ENCODE assay signal across 8 cellular contexts in the genomic region with DNA sequence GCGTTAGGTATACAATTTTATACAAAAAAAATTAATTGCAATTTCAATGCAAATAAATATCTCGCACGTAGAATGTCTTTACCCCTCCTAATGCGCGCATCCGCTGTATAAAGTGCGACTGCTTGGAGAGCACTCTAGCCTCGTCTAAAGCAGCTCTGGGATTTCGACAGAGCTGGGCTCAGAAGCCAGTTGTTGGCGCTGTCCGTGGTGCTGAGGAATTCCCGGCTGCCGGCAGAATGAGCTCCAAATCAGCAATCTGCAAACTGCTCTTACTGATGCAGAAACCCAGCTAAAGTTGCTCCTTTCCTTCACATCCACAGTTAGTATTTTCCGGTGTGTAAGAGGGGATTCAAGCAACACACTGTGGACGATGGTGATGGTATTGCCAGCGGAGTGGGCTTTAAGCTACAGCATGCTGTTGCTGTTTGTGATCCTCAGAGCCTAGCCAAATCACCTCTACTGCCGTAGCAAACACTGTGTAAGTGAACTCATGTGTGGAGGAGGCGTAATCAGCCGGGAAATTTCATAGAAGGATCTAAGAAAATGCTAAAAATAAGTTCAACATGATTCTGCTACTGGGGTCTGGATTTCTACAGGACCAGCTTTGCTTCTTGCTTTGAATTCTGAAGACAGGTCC. TPM values are rescaled to one million over a fixed set of nuclear protein-coding genes. Genes with fewer than 3 reads are reported as not detected.
DNase-seq lines count a peak whose midpoint lies in the region; ATAC-seq and TF ChIP-seq lines count a peak whose summit lies in the region.

A gene (plus strand): TSS at position 137 of the 637 bp plus-strand sequence. CDS start 3,140 bp downstream, outside the sequence.

- H3K36me3 ChIP-seq in PC-9 (ENCODE audit: low read depth) (no peaks in the 10 kb centered on the region), brain microvascular endothelial cell (replicated peaks) (no peaks in the 10 kb centered on the region)

- CTCF ChIA-PET in PC-9 (lab: Charles Lee) = interaction anchor here (0.5 to 0.9 kb wide), 4 partner anchors 63 to 355 kb away, joined by 3 to 7 read pairs (median 5); no protein-coding TSS in a partner anchor

- no peak for TF ChIP-seq CTCF in PC-9 (conservative IDR thresholded peaks at IDR 0.05)
- no peak for TF ChIP-seq CTCF in brain microvascular endothelial cell (IDR thresholded peaks at IDR 0.05; ENCODE audit: low read depth, low read length, missing control alignments)

- H2AFZ ChIP-seq in PC-9 = no peak within 1 kb of the TSS

- no peaks in the 10 kb centered on the region for H4K20me1 ChIP-seq in PC-9 (ENCODE audit: insufficient read depth)

- no peak within 1 kb of the TSS for H3K4me2 ChIP-seq in PC-9

- in situ Hi-C loops in brain microvascular endothelial cell (cut with HindIII; ENCODE audit: low pct_ligation_motif_present, low sequenced_read_pairs) = no loop called here

- H3K4me1 ChIP-seq in PC-9 (replicated peaks; ENCODE audit: insufficient read depth) = no peaks in the 10 kb centered on the region

- intact Hi-C loops in PC-9 (cut with micrococcal nuclease; ENCODE audit: unreplicated experiment) = loop anchor here (10.0 kb wide), 1 partner anchor 606 kb away; no protein-coding TSS in a partner anchor

- H3K4me3 ChIP-seq in PC-9 = no peak within 1 kb of the TSS
- H3K4me3 ChIP-seq in brain microvascular endothelial cell (ENCODE audit: low read depth, low read length) = no peak within 1 kb of the TSS

- H3K79me2 ChIP-seq in PC-9 (ENCODE audit: low read depth) = no peaks in the 10 kb centered on the region

- no peak for ATAC-seq in GM18520 (IDR thresholded peaks at IDR 0.05; ENCODE audit: unreplicated experiment)

- peak; percentile 29 to 32 for DNase-seq in activated T-cell treated with anti-CD3 and anti-CD28 coated beads, Interleukin-2, amount 50 U/mL, for 48 hours
- DNase-seq in activated T-cell treated with anti-CD3 and anti-CD28 coated beads for 4 hours = no peak
- DNase-seq in HT1080 (ENCODE audit: low read depth) = peak; percentile 74
- peak; percentile 47 to 75 for DNase-seq in PC-9
- peak; percentile 82 for DNase-seq in brain microvascular endothelial cell
- peak; percentile 89 for DNase-seq in inferior parietal cortex (ENCODE audit: extremely low spot score)
- DNase-seq in stimulated activated CD4-positive, alpha-beta T cell treated with anti-CD3 and anti-CD28 coated beads, Interleukin-4, amount 100 ng/mL, for 1 hour = peak; percentile 15

- H3K27ac ChIP-seq in PC-9 (no peak within 1 kb of the TSS), brain microvascular endothelial cell (no peak within 1 kb of the TSS)

- no peaks in the 10 kb centered on the region for H3K9me2 ChIP-seq in PC-9 (ENCODE audit: insufficient read depth)

- BruUV-seq in PC-9 (replicated peaks; lab: Mats Ljungman, UMichigan) = no TSS peak

- no peaks in the 10 kb centered on the region for H3F3A ChIP-seq in PC-9 (ENCODE audit: insufficient read depth, low read depth)

- H3K27me3 ChIP-seq in PC-9 (ENCODE audit: insufficient read depth, low read depth) (no peaks in the 10 kb centered on the region), brain microvascular endothelial cell (replicated peaks) (no peaks in the 10 kb centered on the region)

- H3K9me3 ChIP-seq in PC-9 (ENCODE audit: insufficient read depth, low read depth) = no peaks in the 10 kb centered on the region

- POLR2A ChIA-PET in PC-9 (lab: Charles Lee; ENCODE audit: unreplicated experiment) = no interaction called here

RNA-seq across cellular contexts. Expression of the gene that starts here (rescaled TPM):
- total RNA-seq in HT1080 (2014; rRNA removed; shearing (Covaris generic)) = not detected in 2 replicates
- not detected in 2 replicates for polyA plus RNA-seq in HT1080 (2015; cell fraction: cytosol; rRNA removed)
- polyA plus RNA-seq in HT1080 (2015; cell fraction: nucleus; rRNA removed) = not detected in 2 replicates
- not detected in 2 replicates for total RNA-seq in PC-9 (2021)

Comparison
In these comparisons a context has a peak if more than half of its experiments do, and no peak if none do; other contexts are left out.
1. Peak in DNase-seq in HT1080; RNA of the gene not detected or under 1 TPM.
2. Peak in DNase-seq in PC-9; RNA of the gene not detected or under 1 TPM.